In genomic region chr3:87173776-87174175, GRCh38 we compare ENCODE assay signal across 29 cellular contexts. TPM values are rescaled to one million over a fixed set of nuclear protein-coding genes. Genes with fewer than 3 reads are reported as not detected.
DNase-seq lines count a peak whose midpoint lies in the region; ATAC-seq, FAIRE-seq and TF ChIP-seq lines count a peak whose summit lies in the region.
"Had no signal": no experiment of that assay in that cellular context is flagged by ENCODE, and none has a peak within 500 bp of the region (broad histone marks: within the 10 kb centered on the region; RNA-seq: fewer than 3 reads in every experiment).

No MANE protein-coding gene starts in this region.

- no peaks in the 10 kb centered on the region for H3K9me1 ChIP-seq in endothelial cell of umbilical vein (replicated peaks; ENCODE audit: control insufficient read depth, extremely low read depth, insufficient read depth, low read length)

- no peaks in the 10 kb centered on the region for H3K9me3 Mint-ChIP-seq in immature natural killer cell
- H3K9me3 Mint-ChIP-seq: activated CD4-positive, alpha-beta T cell treated with anti-CD3 and anti-CD28 coated beads, Interleukin-2, amount 10 ng/mL, durations not matched to agents 7 days and 5 days; mesothelial cell of epicardium; natural killer cell had no signal

- no peak overlapping the region for H2AFZ ChIP-seq in endothelial cell of umbilical vein (ENCODE audit: low read depth, low read length)

- no peak overlapping the region for H3K9ac ChIP-seq in endothelial cell of umbilical vein (replicated peaks; ENCODE audit: extremely low read depth, insufficient read depth, low read length)
- H3K9ac ChIP-seq: BLaER1 treated with 17β-estradiol and CSF1 and Interleukin-3, amounts not matched to agents 10 nM and 100 nM had no signal

- no peak overlapping the region for H3K27ac Mint-ChIP-seq in immature natural killer cell
- H3K27ac Mint-ChIP-seq: activated CD4-positive, alpha-beta T cell treated with anti-CD3 and anti-CD28 coated beads, Interleukin-2, amount 10 ng/mL, durations not matched to agents 7 days and 5 days; mesothelial cell of epicardium; natural killer cell; T-helper 17 cell had no signal

- H3K27me3 Mint-ChIP-seq in immature natural killer cell (ENCODE audit: low read depth in 3 of 3): peaks cover 0 to 2% (median 0%) of the 10 kb centered on the region in 3 donors

- no peak for TF ChIP-seq POLR2A in endothelial cell of umbilical vein (IDR thresholded peaks at IDR 0.05; ENCODE audit: low read depth, low read length)

- DNase-seq in GDM1 (lab: John Stamatoyannopoulos, UW) (peak; percentile 18), NOMO-1 treated with dmso at 0.1 percent for 144 hours (lab: John Stamatoyannopoulos, UW; ENCODE audit: unreplicated experiment) (peak; percentile 7), endothelial cell of umbilical vein (ENCODE audit: low read depth, low spot score) (no peak), immature natural killer cell (no peak), frontal cortex (ENCODE audit: low spot score in 2 of 2) (no peak)
- DNase-seq in stimulated activated CD4-positive, alpha-beta T cell treated with anti-CD3 and anti-CD28 coated beads, Interleukin-1b, Interleukin-23, amount 100 ng/mL, for 48 hours: no peak
- DNase-seq: activated CD4-positive, alpha-beta T cell treated with anti-CD3 and anti-CD28 coated beads, Interleukin-2, amount 10 ng/mL, durations not matched to agents 7 days and 5 days; activated naive CD4-positive, alpha-beta T cell; activated T-cell treated with anti-CD3 and anti-CD28 coated beads, Interleukin-2, amount 50 U/mL, for 48 hours; Caco-2; DND-41; islet precursor cell; KG1; left ventricle myocardium superior; natural killer cell; NCI-H1092 treated with DMSO at 0.1 percent for 48 hours; NCI-H187; NCI-H526; NK-92 treated with Interleukin-12 subunit alpha and Interleukin-12 subunit beta, amount 100 ng/mL, for 24 hours; occipital lobe; stimulated activated naive CD4-positive, alpha-beta T cell treated with Interleukin-2 at 50 U/mL for 16 hours; T-helper 17 cell; testis had no signal

- no peak overlapping the region for H3K4me3 ChIP-seq in endothelial cell of umbilical vein (replicated peaks in 1 of 3; ENCODE audit: insufficient read depth in 1 of 3, low read depth in 1 of 3, low read length in 3 of 3)
- H3K4me3 ChIP-seq: BLaER1 treated with 17β-estradiol and CSF1 and Interleukin-3, amounts not matched to agents 10 nM and 100 nM; testis had no signal

- H3K4me1 Mint-ChIP-seq in immature natural killer cell: no peaks in the 10 kb centered on the region
- H3K4me1 Mint-ChIP-seq: activated CD4-positive, alpha-beta T cell treated with anti-CD3 and anti-CD28 coated beads, Interleukin-2, amount 10 ng/mL, durations not matched to agents 7 days and 5 days; natural killer cell; T-helper 17 cell had no signal

- dilution Hi-C loops in endothelial cell of umbilical vein (cut with MboI; ENCODE audit: extremely low pct_ligation_motif_present, low sequenced_read_pairs): no loop called here

- POLR2A ChIA-PET in endothelial cell of umbilical vein (lab: Charles Lee): no interaction called here

- intact Hi-C loops in endothelial cell of umbilical vein (cut with micrococcal nuclease): no loop called here

- peak; percentile 49 for ATAC-seq in HG03432 (IDR thresholded peaks at IDR 0.05; ENCODE audit: unreplicated experiment)
- no peak for ATAC-seq in HG02852 (IDR thresholded peaks at IDR 0.05; ENCODE audit: unreplicated experiment)
- ATAC-seq: left ventricle myocardium superior, natural killer cell, T-helper 17 cell had no signal

- H3K27me3 ChIP-seq in endothelial cell of umbilical vein (ENCODE audit: control insufficient read depth in 2 of 2, insufficient read depth in 2 of 2, low read length in 2 of 2): no peaks in the 10 kb centered on the region
- H3K27me3 ChIP-seq: BLaER1 treated with 17β-estradiol and CSF1 and Interleukin-3, amounts not matched to agents 10 nM and 100 nM; testis had no signal

- H4K20me1 ChIP-seq in endothelial cell of umbilical vein (replicated peaks; ENCODE audit: control insufficient read depth, extremely low read depth, insufficient read depth, low read length): no peaks in the 10 kb centered on the region
- H4K20me1 ChIP-seq: BLaER1 treated with 17β-estradiol and CSF1 and Interleukin-3, amounts not matched to agents 10 nM and 100 nM had no signal

- H3K9me3 ChIP-seq in endothelial cell of umbilical vein (replicated peaks; ENCODE audit: control insufficient read depth, insufficient read depth, low read length): no peaks in the 10 kb centered on the region
- H3K9me3 ChIP-seq: Caco-2, testis had no signal

- no peaks in the 10 kb centered on the region for H3K4me1 ChIP-seq in endothelial cell of umbilical vein (ENCODE audit: control insufficient read depth, extremely low read depth, insufficient read depth, low read length)
- H3K4me1 ChIP-seq: BLaER1 treated with 17β-estradiol and CSF1 and Interleukin-3, amounts not matched to agents 10 nM and 100 nM; testis had no signal

- no peak overlapping the region for H3K4me3 Mint-ChIP-seq in immature natural killer cell
- H3K4me3 Mint-ChIP-seq: activated CD4-positive, alpha-beta T cell treated with anti-CD3 and anti-CD28 coated beads, Interleukin-2, amount 10 ng/mL, durations not matched to agents 7 days and 5 days; mesothelial cell of epicardium; natural killer cell; T-helper 17 cell had no signal

- H3K79me2 ChIP-seq in endothelial cell of umbilical vein (ENCODE audit: control insufficient read depth, insufficient read depth, low read length): no peaks in the 10 kb centered on the region

- TF ChIP-seq CTCF in endothelial cell of umbilical vein (IDR thresholded peaks at IDR 0.05; ENCODE audit: extremely low read depth in 1 of 2, insufficient read depth in 1 of 2, low read depth in 1 of 2, low read length in 2 of 2): no peak

- no peak overlapping the region for H3K4me2 ChIP-seq in endothelial cell of umbilical vein (ENCODE audit: insufficient read depth, low read length)
- H3K4me2 ChIP-seq: BLaER1 treated with 17β-estradiol and CSF1 and Interleukin-3, amounts not matched to agents 10 nM and 100 nM had no signal

- no peaks in the 10 kb centered on the region for H3K36me3 ChIP-seq in endothelial cell of umbilical vein (ENCODE audit: control insufficient read depth in 2 of 2, extremely low read depth in 1 of 2, insufficient read depth in 2 of 2, low read length in 2 of 2)
- H3K36me3 ChIP-seq: BLaER1 treated with 17β-estradiol and CSF1 and Interleukin-3, amounts not matched to agents 10 nM and 100 nM had no signal

- H3K27ac ChIP-seq in endothelial cell of umbilical vein (ENCODE audit: insufficient read depth, low read depth, low read length): no peak overlapping the region
- H3K27ac ChIP-seq: BLaER1 treated with 17β-estradiol and CSF1 and Interleukin-3, amounts not matched to agents 10 nM and 100 nM; testis had no signal

- H3K36me3 Mint-ChIP-seq in immature natural killer cell: no peaks in the 10 kb centered on the region
- H3K36me3 Mint-ChIP-seq: mesothelial cell of epicardium, natural killer cell had no signal

- FAIRE-seq in endothelial cell of umbilical vein (lab: Jason Lieb, UNC) (peak; percentile 31), frontal cortex (lab: Jason Lieb, UNC) (no peak)
- FAIRE-seq: H54, urothelium cell line had no signal

- BruUV-seq in endothelial cell of umbilical vein (replicated peaks; lab: Mats Ljungman, UMichigan): no TSS peak

- CTCF ChIA-PET in endothelial cell of umbilical vein (lab: Charles Lee): no interaction called here

TF ChIP-seq in endothelial cell of umbilical vein, 7 proteins besides CTCF, POLR2A, EP300 and RAD21:
- TF ChIP-seq GATA2 (IDR thresholded peaks at IDR 0.05; ENCODE audit: insufficient read depth, insufficient read length, low read depth, low read length): no peak
- no peak for TF ChIP-seq JUN (IDR thresholded peaks at IDR 0.05; ENCODE audit: borderline replicate concordance, insufficient read depth, insufficient read length, low read depth)
- no peak for TF ChIP-seq EZH2 (IDR thresholded peaks at IDR 0.05; ENCODE audit: borderline replicate concordance, low read depth, low read length, severe bottlenecking)
- no peak for TF ChIP-seq FOS (IDR thresholded peaks at IDR 0.05; ENCODE audit: borderline replicate concordance, insufficient read depth, low read length)
- TF ChIP-seq MAX (IDR thresholded peaks at IDR 0.05; ENCODE audit: insufficient read depth, insufficient read length): no peak
- TF ChIP-seq POLR2AphosphoS5 (IDR thresholded peaks at IDR 0.05; ENCODE audit: insufficient read depth, low read depth, low read length): no peak
- no peak for TF ChIP-seq MYC (IDR thresholded peaks at IDR 0.05; ENCODE audit: low read depth, low read length)

RNA-seq across cellular contexts. Expression of gene CHMP2B, which starts 53.3 kb away (rescaled TPM):
- total RNA-seq in endothelial cell of umbilical vein (22.0 and 28.8 TPM in 2 replicates), frontal cortex (29.3 TPM)
- polyA plus RNA-seq in endothelial cell of umbilical vein (6.0 and 6.8 TPM in 2 replicates), immature natural killer cell (10 to 100 TPM; 32.2 to 59.2 (median 48.5) TPM)
- polyA plus RNA-seq in endothelial cell of umbilical vein (2011; cell fraction: cytosol; rRNA removed): 12.0 and 12.6 TPM in 2 replicates
- 6.7 and 10.6 TPM in 2 replicates for polyA plus RNA-seq in endothelial cell of umbilical vein (2011; cell fraction: nucleus; rRNA removed)
- polyA plus RNA-seq in endothelial cell of umbilical vein (2012): 23.1 and 26.4 TPM in 2 replicates
- polyA minus RNA-seq in endothelial cell of umbilical vein: 3.1 and 4.0 TPM in 2 replicates
- polyA minus RNA-seq in endothelial cell of umbilical vein (2011; cell fraction: cytosol; rRNA and poly(A)+ RNA removed): 30.7 TPM
- 6.5 and 8.9 TPM in 2 replicates for polyA minus RNA-seq in endothelial cell of umbilical vein (2011; cell fraction: nucleus; rRNA and poly(A)+ RNA removed)

Comparison
In these comparisons a context has a peak if more than half of its experiments do, and no peak if none do; other contexts are left out.
1. DNase-seq: peak in GDM1 (single experiment) and NOMO-1 treated with dmso at 0.1 percent for 144 hours (single experiment); none in endothelial cell of umbilical vein (single experiment), immature natural killer cell (0 of 3), stimulated activated CD4-positive, alpha-beta T cell treated with anti-CD3 and anti-CD28 coated beads, Interleukin-1b, Interleukin-23, amount 100 ng/mL, for 48 hours (single experiment) and frontal cortex (0 of 2).